10 cellular contexts compared by ENCODE assay signal in the genomic region with DNA sequence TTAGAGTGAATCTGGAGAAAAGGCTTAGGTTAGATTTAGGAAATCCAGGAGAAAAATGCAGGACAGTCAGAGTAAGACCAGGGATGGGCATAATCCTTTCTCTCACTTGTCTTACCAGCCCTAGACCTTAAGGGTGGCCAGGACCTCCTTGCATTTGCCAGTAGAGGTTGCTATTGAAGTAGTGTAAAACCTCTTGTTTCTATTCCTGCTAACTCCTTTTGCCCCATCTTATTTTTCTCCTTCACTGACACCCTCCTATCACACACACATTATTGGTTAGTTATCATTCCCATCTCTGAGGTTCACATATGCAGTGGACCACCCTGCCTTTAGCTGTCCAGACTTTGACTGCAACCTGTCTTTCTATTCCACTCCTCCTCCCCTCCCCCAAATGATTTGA.
DNase-seq lines count a peak whose midpoint lies in the region; ATAC-seq and TF ChIP-seq lines count a peak whose summit lies in the region.
"Had no signal": no experiment of that assay in that cellular context is flagged by ENCODE, and none has a peak within 500 bp of the region (broad histone marks: within the 10 kb centered on the region; RNA-seq: fewer than 3 reads in every experiment).

No MANE protein-coding gene starts in this region.

- no peak overlapping the region for H3K4me3 Mint-ChIP-seq in endodermal cell
- no peak overlapping the region for H3K4me3 Mint-ChIP-seq in progenitor cell of endocrine pancreas (ENCODE audit: low read depth)
- H3K4me3 Mint-ChIP-seq: immature natural killer cell had no signal

- H3K27ac Mint-ChIP-seq in endodermal cell (no peak overlapping the region), progenitor cell of endocrine pancreas (no peak overlapping the region)
- H3K27ac Mint-ChIP-seq: immature natural killer cell had no signal

- peaks cover 6% of the 10 kb centered on the region for H3K36me3 Mint-ChIP-seq in endodermal cell (ENCODE audit: low read depth)
- H3K36me3 Mint-ChIP-seq in progenitor cell of endocrine pancreas (ENCODE audit: insufficient read depth), result peaks cover 4% of the 10 kb centered on the region

- in situ Hi-C loops in G401 (cut with HindIII; ENCODE audit: low sequenced_read_pairs), result no loop called here

- H3K4me1 ChIP-seq in endodermal cell (ENCODE audit: control insufficient read depth, insufficient read depth, low read length), result peaks cover 4% of the 10 kb centered on the region
- H3K4me1 ChIP-seq in psoas muscle, result peaks cover 68% of the 10 kb centered on the region

- POLR2A ChIA-PET in RWPE1 (lab: Yijun Ruan, JAX; ENCODE audit: low non-redundant PET), result interaction anchor here (0.6 kb wide), 1 partner anchor 118 kb away, joined by 8 read pairs; no protein-coding TSS in a partner anchor

- peak; percentile 50 for DNase-seq in G401 (ENCODE audit: low spot score)
- DNase-seq in NCI-H2029 treated with DMSO at 0.1 percent for 48 hours (lab: John Stamatoyannopoulos, UW), result peak; percentile 100
- DNase-seq in endodermal cell, result peak; percentile 68
- no peak for DNase-seq in psoas muscle
- DNase-seq in RWPE1 (ENCODE audit: low spot score), result no peak
- no peak for DNase-seq in activated gamma-delta T cell treated with Interleukin-2 at 50 U/mL for 16 hours
- no peak for DNase-seq in progenitor cell of endocrine pancreas (ENCODE audit: low spot score, unreplicated experiment)
- DNase-seq in epidermal melanocyte (ENCODE audit: insufficient read length, low spot score), result no peak
- DNase-seq: H7, immature natural killer cell had no signal

- H3K9ac ChIP-seq in endodermal cell (ENCODE audit: extremely low read depth, low read length, poor library complexity, severe bottlenecking), result no peak overlapping the region

- H3K27ac ChIP-seq in endodermal cell (ENCODE audit: low read depth, low read length) (no peak overlapping the region), psoas muscle (peak overlapping the region; percentile 20), RWPE1 (no peak overlapping the region)

- peak in 3 of 4 donors; percentile 48 to 59 (median 55) for ATAC-seq in psoas muscle

- peaks cover 32% of the 10 kb centered on the region for H3K4me1 Mint-ChIP-seq in endodermal cell
- H3K4me1 Mint-ChIP-seq in progenitor cell of endocrine pancreas (ENCODE audit: low read depth), result peaks cover 24% of the 10 kb centered on the region
- H3K4me1 Mint-ChIP-seq: immature natural killer cell had no signal

- no peak overlapping the region for H3K4me3 ChIP-seq in endodermal cell (ENCODE audit: low read length)
- H3K4me3 ChIP-seq in psoas muscle, result no peak overlapping the region

- TF ChIP-seq CTCF in endodermal cell (conservative IDR thresholded peaks at IDR 0.05) (peak; percentile 63), psoas muscle (IDR thresholded peaks at IDR 0.05) (peak; percentile 27), RWPE1 (conservative IDR thresholded peaks at IDR 0.05; ENCODE audit: low read depth) (no peak), progenitor cell of endocrine pancreas (IDR thresholded peaks at IDR 0.05; ENCODE audit: unreplicated experiment) (no peak)

- no peaks in the 10 kb centered on the region for H3K9me3 Mint-ChIP-seq in endodermal cell
- H3K9me3 Mint-ChIP-seq in progenitor cell of endocrine pancreas (ENCODE audit: low read depth), result no peaks in the 10 kb centered on the region
- H3K9me3 Mint-ChIP-seq: immature natural killer cell had no signal

- H3K27me3 ChIP-seq in endodermal cell (ENCODE audit: control insufficient read depth, insufficient read depth, low read length, poor library complexity, severe bottlenecking) (no peaks in the 10 kb centered on the region), psoas muscle (ENCODE audit: insufficient read depth in 3 of 3, low read length in 2 of 3) (no peaks in the 10 kb centered on the region)

- intact Hi-C loops in psoas muscle (cut with DNase I), result no loop called here

- CTCF ChIA-PET in RWPE1 (lab: Yijun Ruan, JAX), result interaction anchor here (1.2 to 2.6 kb wide), 2 partner anchors 31 to 63 kb away, joined by 3 to 8 read pairs; no protein-coding TSS in a partner anchor

- H3K9me3 ChIP-seq in endodermal cell (ENCODE audit: control insufficient read depth, low read length) (no peaks in the 10 kb centered on the region), psoas muscle (no peaks in the 10 kb centered on the region)

- no peaks in the 10 kb centered on the region for H3K36me3 ChIP-seq in endodermal cell (ENCODE audit: control insufficient read depth, insufficient read depth, low read length)
- H3K36me3 ChIP-seq in psoas muscle (ENCODE audit: insufficient read depth in 1 of 2, low read depth in 1 of 2), result peaks cover 3 to 7% of the 10 kb centered on the region in 2 donors

- H3K27me3 Mint-ChIP-seq in endodermal cell (ENCODE audit: insufficient read depth), result no peaks in the 10 kb centered on the region
- H3K27me3 Mint-ChIP-seq in progenitor cell of endocrine pancreas, result no peaks in the 10 kb centered on the region

Comparison
In these comparisons a context has a peak if more than half of its experiments do, and no peak if none do; other contexts are left out.
1. DNase-seq: peak in G401 (single experiment), NCI-H2029 treated with DMSO at 0.1 percent for 48 hours (single experiment) and endodermal cell (single experiment); none in psoas muscle (0 of 2), RWPE1 (single experiment), activated gamma-delta T cell treated with Interleukin-2 at 50 U/mL for 16 hours (single experiment), progenitor cell of endocrine pancreas (single experiment) and epidermal melanocyte (single experiment).
2. CTCF ChIP-seq: peak in endodermal cell (single experiment) and psoas muscle (single experiment); none in RWPE1 (single experiment) and progenitor cell of endocrine pancreas (single experiment).